ENCODE assay signal across 1 cellular context in genomic region chr1:223087231-223087990, GRCh38.
TF ChIP-seq lines count a peak whose summit lies in the region.

No MANE protein-coding gene starts in this region.

TF ChIP-seq in IMR-90, 13 proteins besides CTCF, POLR2A, EP300 and RAD21:
- TF ChIP-seq MAZ (IDR thresholded peaks at IDR 0.05; ENCODE audit: borderline replicate concordance, low read depth, low read length) = no peak
- no peak for TF ChIP-seq ELK1 (IDR thresholded peaks at IDR 0.05; ENCODE audit: borderline replicate concordance, low read depth, low read length)
- no peak for TF ChIP-seq CHD1 (IDR thresholded peaks at IDR 0.05; ENCODE audit: low read depth, low read length)
- TF ChIP-seq RCOR1 (IDR thresholded peaks at IDR 0.05; ENCODE audit: insufficient replicate concordance, low read length) = no peak
- TF ChIP-seq BHLHE40 (IDR thresholded peaks at IDR 0.05; ENCODE audit: low read depth, low read length) = no peak
- TF ChIP-seq MAFK (IDR thresholded peaks at IDR 0.05; ENCODE audit: low read depth, low read length) = no peak
- TF ChIP-seq SMC3 (IDR thresholded peaks at IDR 0.05; ENCODE audit: low read depth, low read length) = no peak
- TF ChIP-seq CEBPB (IDR thresholded peaks at IDR 0.05; ENCODE audit: low read depth, low read length) = no peak
- TF ChIP-seq FOS (IDR thresholded peaks at IDR 0.05; ENCODE audit: low read depth, low read length) = no peak
- TF ChIP-seq NFE2L2 (IDR thresholded peaks at IDR 0.05; ENCODE audit: low read depth, low read length) = no peak
- TF ChIP-seq, protein P1, sequence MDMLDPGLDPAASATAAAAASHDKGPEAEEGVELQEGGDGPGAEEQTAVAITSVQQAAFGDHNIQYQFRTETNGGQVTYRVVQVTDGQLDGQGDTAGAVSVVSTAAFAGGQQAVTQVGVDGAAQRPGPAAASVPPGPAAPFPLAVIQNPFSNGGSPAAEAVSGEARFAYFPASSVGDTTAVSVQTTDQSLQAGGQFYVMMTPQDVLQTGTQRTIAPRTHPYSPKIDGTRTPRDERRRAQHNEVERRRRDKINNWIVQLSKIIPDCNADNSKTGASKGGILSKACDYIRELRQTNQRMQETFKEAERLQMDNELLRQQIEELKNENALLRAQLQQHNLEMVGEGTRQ (IDR thresholded peaks at IDR 0.05; ENCODE audit: low read depth, low read length) = no peak
- no peak for TF ChIP-seq MXI1 (IDR thresholded peaks at IDR 0.05; ENCODE audit: borderline replicate concordance, low read depth, low read length)
- no peak for TF ChIP-seq RFX5 (IDR thresholded peaks at IDR 0.05; ENCODE audit: low read depth, low read length)
